In the genomic region with DNA sequence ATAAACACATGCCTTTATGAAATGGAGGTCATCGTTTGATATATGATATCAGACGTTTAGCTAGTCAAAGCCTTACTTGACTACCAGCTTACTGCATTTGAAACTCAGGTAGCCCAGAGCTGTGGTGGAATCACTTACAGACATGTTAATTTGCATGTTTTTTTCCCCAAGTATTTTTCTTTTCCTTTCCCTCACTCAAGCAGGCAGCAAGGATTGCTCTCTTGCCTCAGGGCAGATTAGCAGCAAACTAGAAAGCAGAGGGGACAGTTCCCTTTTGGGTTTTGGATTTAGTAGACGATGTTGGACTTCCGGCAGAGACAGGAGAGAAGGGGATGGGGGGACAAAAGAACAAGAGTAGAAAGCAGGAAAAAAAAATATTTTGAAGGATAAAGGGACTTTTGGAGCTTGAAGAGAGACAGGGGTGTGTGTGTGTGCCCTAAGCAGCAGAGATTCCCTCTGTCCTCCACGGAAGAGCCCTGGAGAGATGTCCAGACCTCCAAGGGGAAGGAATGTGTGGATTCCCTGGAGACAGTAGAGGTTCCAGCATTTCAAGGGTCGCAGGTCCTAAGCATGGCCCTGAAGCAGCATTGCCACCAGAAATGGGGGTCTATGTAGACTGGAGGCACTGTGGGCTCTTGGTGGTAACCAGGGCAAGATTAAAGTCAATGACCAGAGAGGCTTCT, we compare ENCODE assay signal across 14 cellular contexts.
DNase-seq lines count a peak whose midpoint lies in the region; ATAC-seq and TF ChIP-seq lines count a peak whose summit lies in the region.
"Had no signal": no experiment of that assay in that cellular context is flagged by ENCODE, and none has a peak within 500 bp of the region (broad histone marks: within the 10 kb centered on the region; RNA-seq: fewer than 3 reads in every experiment).

No MANE protein-coding gene starts in this region.

- H2BK5ac ChIP-seq in mesendoderm (ENCODE audit: low read length) (no peak overlapping the region), trophoblast cell (ENCODE audit: low read depth, low read length, poor library complexity) (no peak overlapping the region)

- H3K9me3 ChIP-seq in trophoblast cell (ENCODE audit: insufficient read depth, low read depth, low read length): no peaks in the 10 kb centered on the region
- H3K9me3 ChIP-seq: BLaER1 treated with 17β-estradiol and CSF1 and Interleukin-3, amounts not matched to agents 10 nM and 100 nM had no signal

- no peak overlapping the region for H3K9ac ChIP-seq in mesendoderm (ENCODE audit: low read length)
- H3K9ac ChIP-seq in trophoblast cell (ENCODE audit: low read length): no peak overlapping the region
- H3K9ac ChIP-seq: BLaER1 treated with 17β-estradiol and CSF1 and Interleukin-3, amounts not matched to agents 10 nM and 100 nM had no signal

- no peak overlapping the region for H3K14ac ChIP-seq in trophoblast cell (ENCODE audit: low read length)

- H2BK120ac ChIP-seq in mesendoderm (ENCODE audit: low read depth, low read length) (no peak overlapping the region), trophoblast cell (ENCODE audit: insufficient read depth, low read length, poor library complexity) (no peak overlapping the region)

- H3K4me3 Mint-ChIP-seq in GM23338 (no peak overlapping the region), WTC11 (no peak overlapping the region)
- no peak overlapping the region for H3K4me3 Mint-ChIP-seq in activated CD4-positive, alpha-beta T cell treated with anti-CD3 and anti-CD28 coated beads, Interleukin-2, amount 10 ng/mL, durations not matched to agents 7 days and 5 days
- H3K4me3 Mint-ChIP-seq: B cell; CD8-positive, alpha-beta T cell had no signal

- H3K4me1 ChIP-seq in GM23338 (ENCODE audit: insufficient read depth): peaks cover 8% of the 10 kb centered on the region
- H3K4me1 ChIP-seq in mesendoderm (ENCODE audit: control insufficient read depth, low read depth, low read length): no peaks in the 10 kb centered on the region
- peaks cover 10 to 12% of the 10 kb centered on the region in 2 experiments for H3K4me1 ChIP-seq in trophoblast cell (ENCODE audit: control insufficient read depth in 1 of 2, insufficient read depth in 2 of 2, low read length in 2 of 2)
- H3K4me1 ChIP-seq in foreskin keratinocyte: no peaks in the 10 kb centered on the region

- no peak overlapping the region for H4K91ac ChIP-seq in trophoblast cell (ENCODE audit: low read depth, low read length)

- no peak for TF ChIP-seq CTCF in GM23338 (conservative IDR thresholded peaks at IDR 0.05; ENCODE audit: low read depth in 2 of 2)
- no peak for TF ChIP-seq CTCF in WTC11 (IDR thresholded peaks at IDR 0.05)
- TF ChIP-seq CTCF in RWPE1 (conservative IDR thresholded peaks at IDR 0.05; ENCODE audit: low read depth): no peak
- no peak for TF ChIP-seq CTCF in foreskin keratinocyte (conservative IDR thresholded peaks at IDR 0.05)

- H3K27me3 ChIP-seq in GM23338 (ENCODE audit: insufficient read depth) (no peaks in the 10 kb centered on the region), mesendoderm (ENCODE audit: insufficient read depth, low read length, poor library complexity) (no peaks in the 10 kb centered on the region), trophoblast cell (ENCODE audit: insufficient read depth, low read length) (peaks cover 2% of the 10 kb centered on the region), foreskin keratinocyte (no peaks in the 10 kb centered on the region)
- H3K27me3 ChIP-seq: BLaER1 treated with 17β-estradiol and CSF1 and Interleukin-3, amounts not matched to agents 10 nM and 100 nM had no signal

- DNase-seq in GM23338 (ENCODE audit: low spot score): no peak
- no peak for DNase-seq in WTC11 (ENCODE audit: low spot score)
- DNase-seq in mesendoderm: peak; percentile 52
- no peak for DNase-seq in trophoblast cell
- no peak for DNase-seq in RWPE1 (ENCODE audit: low spot score)
- DNase-seq in foreskin keratinocyte: no peak
- DNase-seq in activated CD4-positive, alpha-beta T cell treated with anti-CD3 and anti-CD28 coated beads, Interleukin-2, amount 10 ng/mL, durations not matched to agents 7 days and 5 days: no peak
- DNase-seq: Calu3; CD8-positive, alpha-beta T cell; DMS79 treated with DMSO at 0.1 percent for 48 hours; IMR-90 had no signal

- H4K8ac ChIP-seq in mesendoderm (ENCODE audit: low read depth, low read length) (no peak overlapping the region), trophoblast cell (ENCODE audit: low read depth, low read length) (no peak overlapping the region)

- no peak overlapping the region for H3K4me3 ChIP-seq in GM23338
- no peak overlapping the region for H3K4me3 ChIP-seq in mesendoderm (ENCODE audit: low read length)
- no peak overlapping the region for H3K4me3 ChIP-seq in trophoblast cell (ENCODE audit: low read depth, low read length)
- H3K4me3 ChIP-seq: BLaER1 treated with 17β-estradiol and CSF1 and Interleukin-3, amounts not matched to agents 10 nM and 100 nM; GM12878 had no signal

- no peaks in the 10 kb centered on the region for H4K20me1 ChIP-seq in GM23338 (replicated peaks; ENCODE audit: insufficient read depth)
- H4K20me1 ChIP-seq: BLaER1 treated with 17β-estradiol and CSF1 and Interleukin-3, amounts not matched to agents 10 nM and 100 nM had no signal

- H3K56ac ChIP-seq in mesendoderm (ENCODE audit: low read length): no peak overlapping the region

- H3K27ac Mint-ChIP-seq in GM23338: peak overlapping the region; percentile 29
- H3K27ac Mint-ChIP-seq in WTC11: peak overlapping the region; percentile 25; the same call in 1 of the 2 replicates
- no peak overlapping the region for H3K27ac Mint-ChIP-seq in activated CD4-positive, alpha-beta T cell treated with anti-CD3 and anti-CD28 coated beads, Interleukin-2, amount 10 ng/mL, durations not matched to agents 7 days and 5 days
- H3K27ac Mint-ChIP-seq: B cell; CD8-positive, alpha-beta T cell had no signal

- no peak overlapping the region for H2AK5ac ChIP-seq in mesendoderm (ENCODE audit: low read length)
- no peak overlapping the region for H2AK5ac ChIP-seq in trophoblast cell (ENCODE audit: low read length)

- H3K79me1 ChIP-seq in mesendoderm (ENCODE audit: low read length) (no peaks in the 10 kb centered on the region), trophoblast cell (ENCODE audit: low read length) (no peaks in the 10 kb centered on the region)

- no peak overlapping the region for H2BK12ac ChIP-seq in trophoblast cell (ENCODE audit: low read length)

- H3K36me3 ChIP-seq in GM23338 (ENCODE audit: insufficient read depth) (no peaks in the 10 kb centered on the region), mesendoderm (ENCODE audit: control insufficient read depth, insufficient read depth, low read length) (no peaks in the 10 kb centered on the region), trophoblast cell (ENCODE audit: control insufficient read depth in 1 of 2, insufficient read depth in 2 of 2, low read length in 2 of 2) (no peaks in the 10 kb centered on the region)
- H3K36me3 ChIP-seq: BLaER1 treated with 17β-estradiol and CSF1 and Interleukin-3, amounts not matched to agents 10 nM and 100 nM had no signal

- H4K5ac ChIP-seq in mesendoderm (ENCODE audit: low read length): no peak overlapping the region

- H2AFZ ChIP-seq in GM23338 (peak overlapping the region; percentile 23; the same call in 1 of the 2 replicates), trophoblast cell (ENCODE audit: insufficient read depth, low read length, poor library complexity) (no peak overlapping the region)

- ATAC-seq in GM23338: peak; percentile 51
- peak; percentile 68 for ATAC-seq in WTC11
- ATAC-seq in foreskin keratinocyte: no peak
- ATAC-seq: CD8-positive, alpha-beta T cell; GM12878 had no signal

- no peak overlapping the region for H2BK15ac ChIP-seq in mesendoderm (replicated peaks; ENCODE audit: low read depth)

- no peak overlapping the region for H4K12ac ChIP-seq in trophoblast cell (ENCODE audit: low read depth, low read length)

- H3K36me3 Mint-ChIP-seq in GM23338 (ENCODE audit: low read depth) (peaks cover 8% of the 10 kb centered on the region; the same call in 1 of the 3 replicates), WTC11 (peaks cover 15% of the 10 kb centered on the region)
- no peaks in the 10 kb centered on the region for H3K36me3 Mint-ChIP-seq in activated CD4-positive, alpha-beta T cell treated with anti-CD3 and anti-CD28 coated beads, Interleukin-2, amount 10 ng/mL, durations not matched to agents 7 days and 5 days (ENCODE audit: low read depth)
- H3K36me3 Mint-ChIP-seq: CD8-positive, alpha-beta T cell had no signal

- no CpG with 5 or more reads among the region's 6 CpGs for WGBS in mesendoderm (ENCODE audit: extremely low coverage, insufficient coverage, low lambda C conversion rate)
- WGBS in trophoblast cell (ENCODE audit: extremely low coverage, insufficient coverage, insufficient read length): no CpG with 5 or more reads among the region's 6 CpGs

- CTCF ChIA-PET in WTC11 (lab: Charles Lee) (interaction anchor here (1.3 kb wide), 1 partner anchor 88 kb away, joined by 4 read pairs; no protein-coding TSS in a partner anchor), RWPE1 (lab: Yijun Ruan, JAX) (no interaction called here)
- CTCF ChIA-PET in activated CD4-positive, alpha-beta T cell treated with anti-CD3 and anti-CD28 coated beads, Interleukin-2, amount 10 ng/mL, durations not matched to agents 7 days and 5 days (lab: Charles Lee): no interaction called here

- peaks cover 23% of the 10 kb centered on the region for H3K4me1 Mint-ChIP-seq in GM23338
- peaks cover 27% of the 10 kb centered on the region for H3K4me1 Mint-ChIP-seq in WTC11
- no peaks in the 10 kb centered on the region for H3K4me1 Mint-ChIP-seq in activated CD4-positive, alpha-beta T cell treated with anti-CD3 and anti-CD28 coated beads, Interleukin-2, amount 10 ng/mL, durations not matched to agents 7 days and 5 days
- H3K4me1 Mint-ChIP-seq: B cell had no signal

- H3K79me2 ChIP-seq in GM23338 (replicated peaks; ENCODE audit: insufficient read depth) (peaks cover 9% of the 10 kb centered on the region; the same call in 1 of the 2 replicates), mesendoderm (ENCODE audit: control insufficient read depth, insufficient read depth, low read length) (no peaks in the 10 kb centered on the region), trophoblast cell (ENCODE audit: control insufficient read depth, insufficient read depth, low read length, poor library complexity) (no peaks in the 10 kb centered on the region)

- POLR2A ChIA-PET in WTC11 (lab: Charles Lee): no interaction called here
- POLR2A ChIA-PET in RWPE1 (lab: Yijun Ruan, JAX; ENCODE audit: low non-redundant PET): no interaction called here
- POLR2A ChIA-PET in activated CD4-positive, alpha-beta T cell treated with anti-CD3 and anti-CD28 coated beads, Interleukin-2, amount 10 ng/mL, durations not matched to agents 7 days and 5 days (lab: Charles Lee): no interaction called here

- H3K4me2 ChIP-seq in GM23338: no peak overlapping the region
- H3K4me2 ChIP-seq in mesendoderm (ENCODE audit: low read length): no peak overlapping the region
- peak overlapping the region; percentile 6 for H3K4me2 ChIP-seq in trophoblast cell (ENCODE audit: low read length)
- H3K4me2 ChIP-seq: BLaER1 treated with 17β-estradiol and CSF1 and Interleukin-3, amounts not matched to agents 10 nM and 100 nM had no signal

- no peak overlapping the region for H3K4ac ChIP-seq in mesendoderm (ENCODE audit: low read depth, low read length)
- H3K4ac ChIP-seq in trophoblast cell (ENCODE audit: low read depth, low read length): no peak overlapping the region

- no peaks in the 10 kb centered on the region for H3K9me2 ChIP-seq in GM23338 (ENCODE audit: insufficient read depth)

- H3K9me3 Mint-ChIP-seq in GM23338: no peaks in the 10 kb centered on the region
- no peaks in the 10 kb centered on the region for H3K9me3 Mint-ChIP-seq in WTC11
- H3K9me3 Mint-ChIP-seq in activated CD4-positive, alpha-beta T cell treated with anti-CD3 and anti-CD28 coated beads, Interleukin-2, amount 10 ng/mL, durations not matched to agents 7 days and 5 days: no peaks in the 10 kb centered on the region
- H3K9me3 Mint-ChIP-seq: CD8-positive, alpha-beta T cell had no signal

- H3K27ac ChIP-seq in GM23338 (ENCODE audit: low read depth) (no peak overlapping the region), mesendoderm (ENCODE audit: low read depth, low read length) (no peak overlapping the region), trophoblast cell (ENCODE audit: low read depth, low read length) (no peak overlapping the region), RWPE1 (no peak overlapping the region), foreskin keratinocyte (no peak overlapping the region)
- H3K27ac ChIP-seq: BLaER1 treated with 17β-estradiol and CSF1 and Interleukin-3, amounts not matched to agents 10 nM and 100 nM had no signal

- peak overlapping the region; percentile 84 for H3K18ac ChIP-seq in mesendoderm (ENCODE audit: low read length)
- no peak overlapping the region for H3K18ac ChIP-seq in trophoblast cell (ENCODE audit: low read length)

- H3F3A ChIP-seq in GM23338 (replicated peaks; ENCODE audit: low read depth): no peaks in the 10 kb centered on the region

- H3K27me3 Mint-ChIP-seq in GM23338 (ENCODE audit: insufficient read depth, low read depth, poor library complexity) (no peaks in the 10 kb centered on the region), WTC11 (ENCODE audit: low read depth) (no peaks in the 10 kb centered on the region)
- no peaks in the 10 kb centered on the region for H3K27me3 Mint-ChIP-seq in activated CD4-positive, alpha-beta T cell treated with anti-CD3 and anti-CD28 coated beads, Interleukin-2, amount 10 ng/mL, durations not matched to agents 7 days and 5 days
- H3K27me3 Mint-ChIP-seq: B cell had no signal

- H3K23ac ChIP-seq in mesendoderm (ENCODE audit: low read length) (no peak overlapping the region), trophoblast cell (ENCODE audit: low read length) (no peak overlapping the region)
